ENCODE assay signal across 12 cellular contexts in genomic region chr1:183548136-183548535, GRCh38. TPM values are rescaled to one million over a fixed set of nuclear protein-coding genes. Genes with fewer than 3 reads are reported as not detected.
A peak's percentile ranks its signal among the peaks of the same experiment; 100 is the strongest.
DNase-seq lines count a peak whose midpoint lies in the region; TF ChIP-seq lines count a peak whose summit lies in the region.
"Had no signal": no experiment of that assay in that cellular context is flagged by ENCODE, and none has a peak within 500 bp of the region (broad histone marks: within the 10 kb centered on the region; RNA-seq: fewer than 3 reads in every experiment).

No MANE protein-coding gene starts in this region.

- H3K36me3 ChIP-seq in BLaER1 (peaks cover 89% of the 10 kb centered on the region), kidney epithelial cell (ENCODE audit: control insufficient read depth, insufficient read depth, low read length) (peaks cover 4% of the 10 kb centered on the region), esophagus muscularis mucosa (peaks cover 74 to 91% (median 85%) of the 10 kb centered on the region in 4 donors), tibial nerve (peaks cover 0 to 84% (median 14%) of the 10 kb centered on the region in 3 donors)

- DNase-seq in KBM-7 (peak; percentile 62), NCI-H510A (lab: John Stamatoyannopoulos, UW) (peak; percentile 49), kidney epithelial cell (ENCODE audit: low read depth) (peak; percentile 19), esophagus muscularis mucosa (ENCODE audit: extremely low spot score) (no peak), tibial nerve (ENCODE audit: low spot score in 2 of 2) (no peak)
- DNase-seq in activated CD8-positive, alpha-beta memory T cell treated with anti-CD3 and anti-CD28 coated beads for 24 hours, result no peak
- no peak for DNase-seq in stimulated activated naive CD4-positive, alpha-beta T cell (lab: John Stamatoyannopoulos, UW)
- DNase-seq: amniotic stem cell, GOT3, SW 1271 had no signal

- H3K27ac ChIP-seq in BLaER1, result no peak overlapping the region
- H3K27ac ChIP-seq in esophagus muscularis mucosa (replicated peaks in 1 of 4), result no peak overlapping the region
- H3K27ac ChIP-seq in tibial nerve, result no peak overlapping the region
- H3K27ac ChIP-seq: upper lobe of left lung had no signal

- peaks cover 43% of the 10 kb centered on the region for H4K20me1 ChIP-seq in BLaER1

- no peak for TF ChIP-seq CTCF in kidney epithelial cell (IDR thresholded peaks at IDR 0.05; ENCODE audit: insufficient read depth, low read length, poor library complexity, severe bottlenecking)
- TF ChIP-seq CTCF in esophagus muscularis mucosa (IDR thresholded peaks at IDR 0.05), result no peak
- no peak for TF ChIP-seq CTCF in tibial nerve (IDR thresholded peaks at IDR 0.05)

- no peaks in the 10 kb centered on the region for H3K27me3 ChIP-seq in BLaER1
- H3K27me3 ChIP-seq in kidney epithelial cell (ENCODE audit: control insufficient read depth, insufficient read depth, low read length), result no peaks in the 10 kb centered on the region
- H3K27me3 ChIP-seq in esophagus muscularis mucosa, result no peaks in the 10 kb centered on the region
- no peaks in the 10 kb centered on the region for H3K27me3 ChIP-seq in tibial nerve
- H3K27me3 ChIP-seq: upper lobe of left lung had no signal

- H3K4me2 ChIP-seq in BLaER1, result peak overlapping the region; percentile 56

- TF ChIP-seq POLR2A in esophagus muscularis mucosa (IDR thresholded peaks at IDR 0.05; ENCODE audit: low read depth), result no peak
- TF ChIP-seq POLR2A in tibial nerve (IDR thresholded peaks at IDR 0.05), result no peak

- WGBS in esophagus muscularis mucosa, result 90% methylated on average over 1 of the region's 1 CpG
- 94 to 100% methylated on average over 1 of the region's 1 CpG for WGBS in tibial nerve, 2 donors

- H3K9me3 ChIP-seq in BLaER1 (no peaks in the 10 kb centered on the region), esophagus muscularis mucosa (no peaks in the 10 kb centered on the region), tibial nerve (no peaks in the 10 kb centered on the region)
- H3K9me3 ChIP-seq: upper lobe of left lung had no signal

- H3K9ac ChIP-seq in BLaER1, result no peak overlapping the region

- H3K4me1 ChIP-seq in BLaER1, result peaks cover 24% of the 10 kb centered on the region
- peaks cover 0 to 6% (median 5%) of the 10 kb centered on the region in 4 donors for H3K4me1 ChIP-seq in esophagus muscularis mucosa
- H3K4me1 ChIP-seq in tibial nerve, result peaks cover 0 to 9% (median under 1%) of the 10 kb centered on the region in 4 donors

- intact Hi-C loops in esophagus muscularis mucosa (cut with DNase I), result no loop called here

- TF ChIP-seq EP300 in esophagus muscularis mucosa (IDR thresholded peaks at IDR 0.05) (no peak), tibial nerve (IDR thresholded peaks at IDR 0.05) (no peak)

- in situ Hi-C loops in KBM-7 (cut with MboI; ENCODE audit: low pct_unique_long_range_greater_than_20kb, low sequenced_read_pairs), result no loop called here

- H3K4me3 ChIP-seq in BLaER1, result no peak overlapping the region
- no peak overlapping the region for H3K4me3 ChIP-seq in kidney epithelial cell (ENCODE audit: low read depth, low read length)
- H3K4me3 ChIP-seq in esophagus muscularis mucosa, result no peak overlapping the region
- H3K4me3 ChIP-seq in tibial nerve, result no peak overlapping the region
- H3K4me3 ChIP-seq: upper lobe of left lung had no signal

RNA-seq across cellular contexts. Expression of gene NCF2, which starts 42.1 kb away (rescaled TPM):
- total RNA-seq in kidney epithelial cell, result 62.5 and 86.1 TPM in 2 replicates
- total RNA-seq in esophagus muscularis mucosa, result 10 to 100 TPM in 1 of 4 donors, 1 to 10 TPM in 3; 5.2 to 26.0 (median 9.5) TPM
- total RNA-seq in tibial nerve, result 10 to 100 TPM in 3 of 4 donors, 1 to 10 TPM in 1; 9.6 to 21.0 (median 17.1) TPM

Comparison
In these comparisons a context has a peak if more than half of its experiments do, and no peak if none do; other contexts are left out.
1. DNase-seq: peak in KBM-7 (single experiment), NCI-H510A (single experiment) and kidney epithelial cell (single experiment); none in activated CD8-positive, alpha-beta memory T cell treated with anti-CD3 and anti-CD28 coated beads for 24 hours (single experiment), esophagus muscularis mucosa (single experiment), tibial nerve (0 of 2) and stimulated activated naive CD4-positive, alpha-beta T cell (0 of 6).